Comparison of ENCODE assay signal across 8 cellular contexts in genomic region chr7:124263232-124263827, GRCh38.
A peak's percentile ranks its signal among the peaks of the same experiment; 100 is the strongest.
DNase-seq lines count a peak whose midpoint lies in the region; ATAC-seq and TF ChIP-seq lines count a peak whose summit lies in the region.

No MANE protein-coding gene starts in this region.

- no peak for TF ChIP-seq EP300 in tibial nerve (IDR thresholded peaks at IDR 0.05)

- WGBS in hepatocyte (ENCODE audit: low lambda C conversion rate, missing lambda C conversion rate) = 80% methylated on average over 4 of the region's 4 CpGs
- WGBS in tibial nerve, 2 donors = 79 to 84% methylated on average over 4 of the region's 4 CpGs

- POLR2A ChIA-PET in HEK293 (lab: Yijun Ruan, JAX) = no interaction called here

- no peaks in the 10 kb centered on the region for H3K9me3 ChIP-seq in HEK293 (ENCODE audit: control insufficient read depth, insufficient read depth, low read depth, low read length)
- no peaks in the 10 kb centered on the region for H3K9me3 ChIP-seq in hepatocyte (ENCODE audit: low read depth)
- no peaks in the 10 kb centered on the region for H3K9me3 ChIP-seq in tibial nerve

- peak overlapping the region; percentile 33 for H3K4me2 ChIP-seq in KMS-11
- no peak overlapping the region for H3K4me2 ChIP-seq in hepatocyte

- H3K27ac ChIP-seq in HEK293 (ENCODE audit: extremely low read depth, low read depth, low read length) (no peak overlapping the region), KMS-11 (peak overlapping the region; percentile 90), hepatocyte (no peak overlapping the region), tibial nerve (no peak overlapping the region), substantia nigra (ENCODE audit: low read depth, low read length, poor library complexity, severe bottlenecking) (no peak overlapping the region)

- H3K4me3 ChIP-seq in HEK293 (ENCODE audit: low read depth, low read length) = no peak overlapping the region
- no peak overlapping the region for H3K4me3 ChIP-seq in KMS-11 (IDR thresholded peaks at IDR 0.05; ENCODE audit: insufficient read depth, low read depth, low read length)
- no peak overlapping the region for H3K4me3 ChIP-seq in hepatocyte
- H3K4me3 ChIP-seq in tibial nerve = no peak overlapping the region

- CTCF ChIA-PET in HEK293 (lab: Yijun Ruan, JAX) = interaction anchor here (0.6 kb wide), 1 partner anchor 90 kb away, joined by 3 read pairs; no protein-coding TSS in a partner anchor

- H3K4me1 ChIP-seq in HEK293 (ENCODE audit: control insufficient read depth, insufficient read depth, low read length) (no peaks in the 10 kb centered on the region), KMS-11 (ENCODE audit: low read depth, poor library complexity, severe bottlenecking) (peaks cover 38% of the 10 kb centered on the region), hepatocyte (ENCODE audit: insufficient read depth) (no peaks in the 10 kb centered on the region), tibial nerve (no peaks in the 10 kb centered on the region)

- no peak overlapping the region for H3K4me3 Mint-ChIP-seq in mesothelial cell of epicardium

- H3K79me2 ChIP-seq in KMS-11 (ENCODE audit: insufficient read depth, low read depth) = no peaks in the 10 kb centered on the region
- no peaks in the 10 kb centered on the region for H3K79me2 ChIP-seq in hepatocyte

- H3K36me3 Mint-ChIP-seq in mesothelial cell of epicardium = no peaks in the 10 kb centered on the region

- no peaks in the 10 kb centered on the region for H3K27me3 Mint-ChIP-seq in mesothelial cell of epicardium (ENCODE audit: low read depth)

- no peak for TF ChIP-seq POLR2A in tibial nerve (IDR thresholded peaks at IDR 0.05)

- no peaks in the 10 kb centered on the region for H3K36me3 ChIP-seq in HEK293 (ENCODE audit: control insufficient read depth in 2 of 2, insufficient read depth in 1 of 2, low read length in 2 of 2)
- H3K36me3 ChIP-seq in KMS-11 (ENCODE audit: insufficient read depth) = no peaks in the 10 kb centered on the region
- no peaks in the 10 kb centered on the region for H3K36me3 ChIP-seq in hepatocyte (replicated peaks; ENCODE audit: insufficient read depth, low read depth)
- H3K36me3 ChIP-seq in tibial nerve = no peaks in the 10 kb centered on the region

- H3K27ac Mint-ChIP-seq in mesothelial cell of epicardium = no peak overlapping the region

- peak overlapping the region; percentile 52 for H3K9ac ChIP-seq in KMS-11

- H3K9me2 ChIP-seq in hepatocyte (replicated peaks; ENCODE audit: insufficient read depth) = no peaks in the 10 kb centered on the region

- DNase-seq in hepatocyte (ENCODE audit: low spot score) (peak; percentile 7), tibial nerve (ENCODE audit: low spot score in 2 of 2) (no peak), substantia nigra (lab: John Stamatoyannopoulos, UW) (no peak), mesothelial cell of epicardium (ENCODE audit: low spot score in 2 of 2, unreplicated experiment in 2 of 2) (no peak)
- DNase-seq in activated naive CD4-positive, alpha-beta T cell (lab: John Stamatoyannopoulos, UW) = no peak

- TF ChIP-seq CTCF in HEK293 (tag by site-specific recombination; IDR thresholded peaks at IDR 0.05) = no peak
- no peak; the same call in 1 of the 2 replicates for TF ChIP-seq CTCF in KMS-11 (conservative IDR thresholded peaks at IDR 0.05; ENCODE audit: low read depth, low read length)
- no peak for TF ChIP-seq CTCF in hepatocyte (IDR thresholded peaks at IDR 0.05; ENCODE audit: poor library complexity)
- no peak for TF ChIP-seq CTCF in tibial nerve (IDR thresholded peaks at IDR 0.05)
- TF ChIP-seq CTCF in mesothelial cell of epicardium (IDR thresholded peaks at IDR 0.05; ENCODE audit: unreplicated experiment) = no peak

- no peaks in the 10 kb centered on the region for H3K9me3 Mint-ChIP-seq in mesothelial cell of epicardium

- peak; percentile 90 for ATAC-seq in GM18858 (IDR thresholded peaks at IDR 0.05; ENCODE audit: unreplicated experiment)

- H2AFZ ChIP-seq in KMS-11 (ENCODE audit: low read depth) = peak overlapping the region; percentile 65
- no peak overlapping the region for H2AFZ ChIP-seq in hepatocyte

- H3K27me3 ChIP-seq in KMS-11 (ENCODE audit: insufficient read depth, low read depth) (no peaks in the 10 kb centered on the region), hepatocyte (no peaks in the 10 kb centered on the region), tibial nerve (no peaks in the 10 kb centered on the region)

- H3K4me1 Mint-ChIP-seq in mesothelial cell of epicardium = no peaks in the 10 kb centered on the region

- H4K20me1 ChIP-seq in KMS-11 (ENCODE audit: insufficient read depth) (no peaks in the 10 kb centered on the region), hepatocyte (ENCODE audit: insufficient read depth, poor library complexity, severe bottlenecking) (no peaks in the 10 kb centered on the region)

TF ChIP-seq in HEK293, 187 proteins besides CTCF, POLR2A, EP300 and RAD21 (continues in another document):
- TF ChIP-seq ZNF221 (tag by site-specific recombination; IDR thresholded peaks at IDR 0.05; ENCODE audit: borderline replicate concordance) (no peak), ZSCAN16 (tag by site-specific recombination; IDR thresholded peaks at IDR 0.05) (no peak), ZNF777 (tag by site-specific recombination; IDR thresholded peaks at IDR 0.05; ENCODE audit: borderline replicate concordance) (no peak), HIC1 (tag by site-specific recombination; IDR thresholded peaks at IDR 0.05) (no peak), ZNF518A (tag by site-specific recombination; conservative IDR thresholded peaks at IDR 0.05; ENCODE audit: low read depth) (peak; percentile 56; the same call in 1 of the 2 replicates), ZNF274 (IDR thresholded peaks at IDR 0.05; ENCODE audit: low read length) (no peak), ZNF274 (tag by site-specific recombination; IDR thresholded peaks at IDR 0.05; ENCODE audit: borderline replicate concordance) (no peak), ZNF362 (tag by site-specific recombination; IDR thresholded peaks at IDR 0.05) (no peak), ZNF560 (tag by site-specific recombination; IDR thresholded peaks at IDR 0.05; ENCODE audit: borderline replicate concordance) (no peak)
